In genomic region chr15:89206908-89207331, GRCh38 we compare ENCODE assay signal across 8 cellular contexts.
DNase-seq lines count a peak whose midpoint lies in the region; ATAC-seq and TF ChIP-seq lines count a peak whose summit lies in the region.

No MANE protein-coding gene starts in this region.

- no peaks in the 10 kb centered on the region for H4K20me1 ChIP-seq in OCI-LY1 (ENCODE audit: insufficient read depth, low read length)

- H3K4me2 ChIP-seq in OCI-LY1 (ENCODE audit: low read length), result peak overlapping the region; percentile 57; the same call in 1 of the 2 replicates

- no peaks in the 10 kb centered on the region for H3F3A ChIP-seq in OCI-LY1 (ENCODE audit: insufficient read depth, low read length)

- H3K9me3 ChIP-seq in OCI-LY1 (ENCODE audit: low read length) (no peaks in the 10 kb centered on the region), muscle layer of duodenum (ENCODE audit: control insufficient read depth in 1 of 2, low read length in 2 of 2) (no peaks in the 10 kb centered on the region)

- no peaks in the 10 kb centered on the region for H3K9me2 ChIP-seq in OCI-LY1 (ENCODE audit: low read depth, low read length)

- H3K36me3 ChIP-seq in OCI-LY1 (ENCODE audit: insufficient read depth, low read length) (no peaks in the 10 kb centered on the region), muscle layer of duodenum (ENCODE audit: control insufficient read depth in 1 of 2, insufficient read depth in 2 of 2, low read length in 2 of 2) (no peaks in the 10 kb centered on the region)

- H2AFZ ChIP-seq in OCI-LY1 (ENCODE audit: low read length), result no peak overlapping the region

- peak; percentile 81 for ATAC-seq in GM18868 (IDR thresholded peaks at IDR 0.05; ENCODE audit: unreplicated experiment)
- ATAC-seq in HG03442 (IDR thresholded peaks at IDR 0.05; ENCODE audit: unreplicated experiment), result peak; percentile 69

- no peak overlapping the region for H3K4me3 ChIP-seq in OCI-LY1 (ENCODE audit: low read depth, low read length, poor library complexity, severe bottlenecking)
- H3K4me3 ChIP-seq in muscle layer of duodenum (ENCODE audit: low read depth in 1 of 2, low read length in 2 of 2), result peak overlapping the region; percentile 30 to 33

- H3K9ac ChIP-seq in OCI-LY1 (ENCODE audit: low read length), result no peak overlapping the region

- peak; percentile 97 for TF ChIP-seq CTCF in OCI-LY1 (IDR thresholded peaks at IDR 0.05; ENCODE audit: low read length)

- H3K27ac ChIP-seq in OCI-LY1 (ENCODE audit: low read depth, low read length, poor library complexity, severe bottlenecking) (no peak overlapping the region), muscle layer of duodenum (ENCODE audit: low read length) (no peak overlapping the region)

- DNase-seq in AG08395 (ENCODE audit: low spot score) (peak; percentile 91), epidermal melanocyte (ENCODE audit: insufficient read length, low spot score) (peak; percentile 92)
- DNase-seq in activated CD8-positive, alpha-beta memory T cell treated with anti-CD3 and anti-CD28 coated beads, Interleukin-2, amount 50 U/mL, for 4 hours, result peak; percentile 74
- DNase-seq in stimulated activated CD8-positive, alpha-beta memory T cell treated with anti-CD3 and anti-CD28 coated beads, Interleukin-4, amount 100 ng/mL, for 48 hours, result peak; percentile 86

- no peaks in the 10 kb centered on the region for H3K79me2 ChIP-seq in OCI-LY1 (ENCODE audit: insufficient read depth, low read length)

- peaks cover 7% of the 10 kb centered on the region for H3K4me1 ChIP-seq in OCI-LY1 (ENCODE audit: insufficient read depth, low read length, severe bottlenecking)
- peaks cover 0 to 4% of the 10 kb centered on the region in 2 donors for H3K4me1 ChIP-seq in muscle layer of duodenum (ENCODE audit: control insufficient read depth in 1 of 2, insufficient read depth in 2 of 2, low read length in 2 of 2)

- H3K27me3 ChIP-seq in OCI-LY1 (ENCODE audit: insufficient read depth, low read length) (no peaks in the 10 kb centered on the region; the same call in 1 of the 2 replicates), muscle layer of duodenum (ENCODE audit: low read depth, low read length) (no peaks in the 10 kb centered on the region)
